In the genomic region with DNA sequence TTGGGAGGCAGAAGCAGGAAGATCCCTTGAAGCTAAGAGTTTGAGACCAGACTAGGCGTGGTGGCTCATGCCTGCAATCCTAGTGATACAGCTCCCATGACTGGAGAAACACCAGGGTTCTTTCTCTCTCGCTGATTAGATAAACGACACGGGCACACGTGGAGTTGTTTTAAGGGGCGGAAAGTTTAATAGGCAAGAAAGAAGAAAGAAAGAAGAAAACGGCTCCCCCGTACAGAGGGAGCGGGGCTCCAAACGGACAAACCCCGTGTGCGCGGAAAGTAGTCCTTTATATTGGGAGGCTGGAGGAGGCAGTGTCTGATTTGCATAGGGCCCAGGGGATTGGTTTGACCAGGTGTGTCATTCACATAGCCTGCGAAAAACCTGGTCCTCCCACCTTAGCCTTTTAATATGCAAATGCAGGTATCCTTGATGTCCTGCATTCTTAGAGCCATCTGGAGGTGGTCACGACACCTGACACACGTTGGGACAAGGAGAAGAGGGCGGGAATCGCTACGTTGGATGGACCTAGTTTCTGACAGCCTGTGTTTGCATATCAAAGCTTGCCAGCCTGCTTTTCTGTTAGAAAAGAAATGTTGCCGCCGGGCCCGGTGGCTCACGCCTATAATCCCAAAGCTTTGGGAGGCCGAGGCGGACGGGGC, we compare ENCODE assay signal across 12 cellular contexts. TPM values are rescaled to one million over a fixed set of nuclear protein-coding genes. Genes with fewer than 3 reads are reported as not detected.
DNase-seq lines count a peak whose midpoint lies in the region; ATAC-seq, FAIRE-seq and TF ChIP-seq lines count a peak whose summit lies in the region.
"Had no signal": no experiment of that assay in that cellular context is flagged by ENCODE, and none has a peak within 500 bp of the region (broad histone marks: within the 10 kb centered on the region; RNA-seq: fewer than 3 reads in every experiment).

No MANE protein-coding gene starts in this region.

- WGBS in HepG2 (ENCODE audit: low lambda C conversion rate): 9% methylated on average over 26 of the region's 26 CpGs

- H3K79me2 ChIP-seq in HepG2 (ENCODE audit: insufficient read depth, low read length): no peaks in the 10 kb centered on the region

- peaks cover 7 to 17% of the 10 kb centered on the region in 2 donors for H3K27me3 ChIP-seq in duodenal mucosa (ENCODE audit: control insufficient read depth in 1 of 2, insufficient read depth in 2 of 2, low read length in 2 of 2)
- peaks cover 1 to 38% of the 10 kb centered on the region in 2 experiments; a peak in 4 of 5 replicates for H3K27me3 ChIP-seq in HepG2 (ENCODE audit: control insufficient read depth in 1 of 2, insufficient read depth in 2 of 2, low read length in 2 of 2)

- no peak overlapping the region for H3K9ac ChIP-seq in duodenal mucosa (ENCODE audit: low read depth in 1 of 2, low read length in 2 of 2)
- H3K9ac ChIP-seq in HepG2 (ENCODE audit: insufficient read depth, low read depth, low read length): no peak overlapping the region

- TF ChIP-seq CTCF in HepG2 (CRISPR knock-in tag; IDR thresholded peaks at IDR 0.05) (no peak), omental fat pad (IDR thresholded peaks at IDR 0.05) (no peak)

- no peaks in the 10 kb centered on the region for H3K4me1 ChIP-seq in duodenal mucosa (ENCODE audit: control insufficient read depth in 1 of 2, insufficient read depth in 2 of 2, low read length in 2 of 2)
- peaks cover 10% of the 10 kb centered on the region; the same call in 1 of the 2 replicates for H3K4me1 ChIP-seq in HepG2 (ENCODE audit: insufficient read depth, low read length)
- H3K4me1 ChIP-seq: sigmoid colon had no signal

- TF ChIP-seq RAD21 in HepG2 (CRISPR knock-in tag; IDR thresholded peaks at IDR 0.05): no peak

- peak overlapping the region; percentile 40 for H3K4me2 ChIP-seq in HepG2 (ENCODE audit: low read depth, low read length)

- intact Hi-C loops in HepG2 (cut with micrococcal nuclease; ENCODE audit: unreplicated experiment): no loop called here

- H3K36me3 ChIP-seq in duodenal mucosa (ENCODE audit: control insufficient read depth in 1 of 2, insufficient read depth in 2 of 2, low read length in 2 of 2) (no peaks in the 10 kb centered on the region), HepG2 (replicated peaks in 1 of 2; ENCODE audit: control insufficient read depth in 1 of 2, insufficient read depth in 2 of 2, low read length in 2 of 2) (no peaks in the 10 kb centered on the region)
- H3K36me3 ChIP-seq: sigmoid colon, thoracic aorta had no signal

- no peak overlapping the region for H2AFZ ChIP-seq in HepG2 (ENCODE audit: low read length)

- CTCF ChIA-PET in HepG2 (lab: Yijun Ruan, JAX; ENCODE audit: low intra/inter-chr PET ratio, low total read pairs): no interaction called here

- POLR2A ChIA-PET in HepG2 (lab: Yijun Ruan, JAX): no interaction called here

- no peak overlapping the region for H3K27ac ChIP-seq in duodenal mucosa (ENCODE audit: low read depth, low read length)
- no peak overlapping the region for H3K27ac ChIP-seq in HepG2 (ENCODE audit: extremely low read length, insufficient read depth, low read length)
- H3K27ac ChIP-seq: sigmoid colon, thoracic aorta had no signal

- in situ Hi-C loops in HepG2 (cut with HindIII; ENCODE audit: extremely low pct_ligation_motif_present, low pct_unique_long_range_greater_than_20kb): no loop called here

- H3K4me3 ChIP-seq in duodenal mucosa (ENCODE audit: low read depth in 1 of 2, low read length in 2 of 2) (peak overlapping the region; percentile 21 to 22), HepG2 (replicated peaks in 1 of 3; ENCODE audit: insufficient read depth in 1 of 3, low read depth in 2 of 3, low read length in 3 of 3) (peak overlapping the region in 1 of 3 experiments; percentile 3; a peak in 1 of 6 replicates)
- H3K4me3 ChIP-seq: lung, sigmoid colon, thoracic aorta had no signal

- ATAC-seq in HepG2: peak; percentile 77
- no peak for ATAC-seq in HG03139 (IDR thresholded peaks at IDR 0.05; ENCODE audit: unreplicated experiment)
- no peak for ATAC-seq in omental fat pad (ENCODE audit: low FRiP score)

- H3K9me3 ChIP-seq in duodenal mucosa (ENCODE audit: control insufficient read depth in 1 of 2, low read length in 2 of 2): no peaks in the 10 kb centered on the region
- no peaks in the 10 kb centered on the region for H3K9me3 ChIP-seq in HepG2 (ENCODE audit: low read length)
- H3K9me3 ChIP-seq: sigmoid colon, thoracic aorta had no signal

- H4K20me1 ChIP-seq in HepG2 (ENCODE audit: insufficient read depth, low read length): no peaks in the 10 kb centered on the region

- no peak for TF ChIP-seq POLR2A in HepG2 (IDR thresholded peaks at IDR 0.05; ENCODE audit: insufficient read depth in 1 of 2, low read depth in 2 of 2, low read length in 2 of 2)

- peak; percentile 38 for DNase-seq in COR-L47 (lab: John Stamatoyannopoulos, UW)
- peak; percentile 59 for DNase-seq in NCI-H146 treated with DMSO at 0.1 percent for 48 hours (lab: John Stamatoyannopoulos, UW; ENCODE audit: unreplicated experiment)
- DNase-seq in HepG2 (ENCODE audit: low spot score): no peak
- no peak for DNase-seq in activated CD4-positive, alpha-beta T cell treated with anti-CD3 and anti-CD28 coated beads, Interleukin-2, amount 50 U/mL, for 4 hours
- no peak for DNase-seq in omental fat pad (ENCODE audit: low spot score)
- DNase-seq in mucosa of gallbladder (ENCODE audit: low spot score): no peak
- DNase-seq: sigmoid colon had no signal

- BruUV-seq in HepG2 (replicated peaks; lab: Mats Ljungman, UMichigan): no TSS peak

- TF ChIP-seq EP300 in HepG2 (IDR thresholded peaks at IDR 0.05; ENCODE audit: low read depth in 2 of 2, low read length in 2 of 2) (no peak), HepG2 (CRISPR knock-in tag; IDR thresholded peaks at IDR 0.05; ENCODE audit: borderline replicate concordance) (no peak)

- no peak for FAIRE-seq in HepG2 (lab: Jason Lieb, UNC)

RNA-seq across cellular contexts. Expression of a gene that starts 12.0 kb away (rescaled TPM):
- not detected in 2 replicates for total RNA-seq in HepG2 (2016; rRNA removed; fragmentation: Illumina TruSeq; extraction: Trizol)
- not detected in 2 replicates for total RNA-seq in HepG2 (2016; cell fraction: cytosol; rRNA removed; fragmentation: Illumina TruSeq; extraction: Trizol; ENCODE audit: low read depth)
- total RNA-seq in HepG2 (2016; cell fraction: insoluble cytoplasmic fraction; rRNA removed; fragmentation: Illumina TruSeq; extraction: Trizol): not detected in 2 replicates
- total RNA-seq in HepG2 (2016; cell fraction: membrane; rRNA removed; fragmentation: Illumina TruSeq; extraction: Trizol): not detected in 2 replicates
- not detected in 2 replicates for total RNA-seq in HepG2 (2016; cell fraction: nucleus; rRNA removed; fragmentation: Illumina TruSeq; extraction: Trizol)
- polyA plus RNA-seq in HepG2 (2011; rRNA removed): not detected in 2 replicates
- polyA plus RNA-seq in HepG2 (2011; cell fraction: cytosol; rRNA removed): not detected in 2 replicates
- not detected in 2 replicates for polyA plus RNA-seq in HepG2 (2011; cell fraction: nucleus; rRNA removed)
- not detected in 2 replicates for polyA plus RNA-seq in HepG2 (2012)
- not detected in 2 replicates for polyA plus RNA-seq in HepG2 (2016; cell fraction: cytosol; fragmentation: Illumina TruSeq; extraction: Trizol; ENCODE audit: low read depth)
- polyA plus RNA-seq in HepG2 (2016; cell fraction: insoluble cytoplasmic fraction; fragmentation: Illumina TruSeq; extraction: Trizol; ENCODE audit: low read depth): not detected in 2 replicates
- polyA plus RNA-seq in HepG2 (2016; cell fraction: membrane; fragmentation: Illumina TruSeq; extraction: Trizol; ENCODE audit: low read depth): not detected in 2 replicates
- polyA plus RNA-seq in HepG2 (2016; cell fraction: nucleus; fragmentation: Illumina TruSeq; extraction: Trizol; ENCODE audit: insufficient read depth, low read depth): not detected in 2 replicates
- not detected in 2 replicates for polyA minus RNA-seq in HepG2 (2011; rRNA and poly(A)+ RNA removed; ENCODE audit: low replicate concordance)
- polyA minus RNA-seq in HepG2 (2011; cell fraction: cytosol; rRNA and poly(A)+ RNA removed): not detected in 2 replicates
- polyA minus RNA-seq in HepG2 (2011; cell fraction: nucleus; rRNA and poly(A)+ RNA removed): not detected in 2 replicates
- not detected for total RNA-seq in omental fat pad
- not detected for total RNA-seq in mucosa of gallbladder
- total RNA-seq: Daoy, lung, sigmoid colon, thoracic aorta had no signal
- polyA plus RNA-seq: lung, sigmoid colon had no signal

RNA-seq across cellular contexts. Expression of a gene that starts 16.5 kb away (rescaled TPM):
- total RNA-seq in HepG2 (2016; rRNA removed; fragmentation: Illumina TruSeq; extraction: Trizol): not detected in 2 replicates
- not detected in 2 replicates for total RNA-seq in HepG2 (2016; cell fraction: cytosol; rRNA removed; fragmentation: Illumina TruSeq; extraction: Trizol; ENCODE audit: low read depth)
- not detected in 2 replicates for total RNA-seq in HepG2 (2016; cell fraction: insoluble cytoplasmic fraction; rRNA removed; fragmentation: Illumina TruSeq; extraction: Trizol)
- not detected in 2 replicates for total RNA-seq in HepG2 (2016; cell fraction: membrane; rRNA removed; fragmentation: Illumina TruSeq; extraction: Trizol)
- total RNA-seq in HepG2 (2016; cell fraction: nucleus; rRNA removed; fragmentation: Illumina TruSeq; extraction: Trizol): not detected in 2 replicates
- not detected in 2 replicates for polyA plus RNA-seq in HepG2 (2011; rRNA removed)
- not detected in 2 replicates for polyA plus RNA-seq in HepG2 (2011; cell fraction: cytosol; rRNA removed)
- not detected in 2 replicates for polyA plus RNA-seq in HepG2 (2011; cell fraction: nucleus; rRNA removed)
- not detected in 2 replicates for polyA plus RNA-seq in HepG2 (2012)
- polyA plus RNA-seq in HepG2 (2016; cell fraction: cytosol; fragmentation: Illumina TruSeq; extraction: Trizol; ENCODE audit: low read depth): not detected in 2 replicates
- polyA plus RNA-seq in HepG2 (2016; cell fraction: insoluble cytoplasmic fraction; fragmentation: Illumina TruSeq; extraction: Trizol; ENCODE audit: low read depth): not detected in 2 replicates
- not detected in 2 replicates for polyA plus RNA-seq in HepG2 (2016; cell fraction: membrane; fragmentation: Illumina TruSeq; extraction: Trizol; ENCODE audit: low read depth)
- polyA plus RNA-seq in HepG2 (2016; cell fraction: nucleus; fragmentation: Illumina TruSeq; extraction: Trizol; ENCODE audit: insufficient read depth, low read depth): not detected in 2 replicates
- not detected in 2 replicates for polyA minus RNA-seq in HepG2 (2011; rRNA and poly(A)+ RNA removed; ENCODE audit: low replicate concordance)
- polyA minus RNA-seq in HepG2 (2011; cell fraction: cytosol; rRNA and poly(A)+ RNA removed): not detected in 2 replicates
- not detected in 2 replicates for polyA minus RNA-seq in HepG2 (2011; cell fraction: nucleus; rRNA and poly(A)+ RNA removed)
- total RNA-seq in omental fat pad: not detected
- total RNA-seq in mucosa of gallbladder: 0.49 TPM
- total RNA-seq: Daoy, lung, sigmoid colon, thoracic aorta had no signal
- polyA plus RNA-seq: lung, sigmoid colon had no signal

RNA-seq across cellular contexts. Expression of a gene that starts 27.5 kb away (rescaled TPM):
- total RNA-seq in HepG2 (2016; rRNA removed; fragmentation: Illumina TruSeq; extraction: Trizol): not detected in 2 replicates
- total RNA-seq in HepG2 (2016; cell fraction: cytosol; rRNA removed; fragmentation: Illumina TruSeq; extraction: Trizol; ENCODE audit: low read depth): not detected in 2 replicates
- total RNA-seq in HepG2 (2016; cell fraction: insoluble cytoplasmic fraction; rRNA removed; fragmentation: Illumina TruSeq; extraction: Trizol): 0.17 TPM in 1 of 2 replicates, not detected in the other
- total RNA-seq in HepG2 (2016; cell fraction: membrane; rRNA removed; fragmentation: Illumina TruSeq; extraction: Trizol): not detected in 2 replicates
- total RNA-seq in HepG2 (2016; cell fraction: nucleus; rRNA removed; fragmentation: Illumina TruSeq; extraction: Trizol): not detected in 2 replicates
- 1.3 and 1.4 TPM in 2 replicates for polyA plus RNA-seq in HepG2 (2011; rRNA removed)
- 0.71 and 1.0 TPM in 2 replicates for polyA plus RNA-seq in HepG2 (2011; cell fraction: cytosol; rRNA removed)
- 4.4 and 4.7 TPM in 2 replicates for polyA plus RNA-seq in HepG2 (2011; cell fraction: nucleus; rRNA removed)
- 0.15 and 0.76 TPM in 2 replicates for polyA plus RNA-seq in HepG2 (2012)
- polyA plus RNA-seq in HepG2 (2016; cell fraction: cytosol; fragmentation: Illumina TruSeq; extraction: Trizol; ENCODE audit: low read depth): 0.15 TPM in 1 of 2 replicates, not detected in the other
- polyA plus RNA-seq in HepG2 (2016; cell fraction: insoluble cytoplasmic fraction; fragmentation: Illumina TruSeq; extraction: Trizol; ENCODE audit: low read depth): not detected in 2 replicates
- polyA plus RNA-seq in HepG2 (2016; cell fraction: membrane; fragmentation: Illumina TruSeq; extraction: Trizol; ENCODE audit: low read depth): not detected in 2 replicates
- polyA plus RNA-seq in HepG2 (2016; cell fraction: nucleus; fragmentation: Illumina TruSeq; extraction: Trizol; ENCODE audit: insufficient read depth, low read depth): 0.47 TPM in 1 of 2 replicates, not detected in the other
- polyA minus RNA-seq in HepG2 (2011; rRNA and poly(A)+ RNA removed; ENCODE audit: low replicate concordance): 0.21 and 0.38 TPM in 2 replicates
- not detected in 2 replicates for polyA minus RNA-seq in HepG2 (2011; cell fraction: cytosol; rRNA and poly(A)+ RNA removed)
- polyA minus RNA-seq in HepG2 (2011; cell fraction: nucleus; rRNA and poly(A)+ RNA removed): 1.2 TPM in 1 of 2 replicates, not detected in the other
- 1 to 10 TPM in 2 of 4 donors, under 1 TPM in 1, not detected in 1; 0.69 to 3.2 (median 1.2) TPM for total RNA-seq in omental fat pad
- 1.1 TPM for total RNA-seq in mucosa of gallbladder
- total RNA-seq: thoracic aorta had no signal

RNA-seq across cellular contexts. Expression of a gene that starts 32.8 kb away (rescaled TPM):
- total RNA-seq in HepG2 (2016; rRNA removed; fragmentation: Illumina TruSeq; extraction: Trizol): not detected in 2 replicates
- not detected in 2 replicates for total RNA-seq in HepG2 (2016; cell fraction: cytosol; rRNA removed; fragmentation: Illumina TruSeq; extraction: Trizol; ENCODE audit: low read depth)
- not detected in 2 replicates for total RNA-seq in HepG2 (2016; cell fraction: insoluble cytoplasmic fraction; rRNA removed; fragmentation: Illumina TruSeq; extraction: Trizol)
- not detected in 2 replicates for total RNA-seq in HepG2 (2016; cell fraction: membrane; rRNA removed; fragmentation: Illumina TruSeq; extraction: Trizol)
- total RNA-seq in HepG2 (2016; cell fraction: nucleus; rRNA removed; fragmentation: Illumina TruSeq; extraction: Trizol): not detected in 2 replicates
- polyA plus RNA-seq in HepG2 (2011; rRNA removed): 0.20 TPM in 1 of 2 replicates, not detected in the other
- not detected in 2 replicates for polyA plus RNA-seq in HepG2 (2011; cell fraction: cytosol; rRNA removed)
- polyA plus RNA-seq in HepG2 (2011; cell fraction: nucleus; rRNA removed): not detected in 2 replicates
- polyA plus RNA-seq in HepG2 (2012): not detected in 2 replicates
- not detected in 2 replicates for polyA plus RNA-seq in HepG2 (2016; cell fraction: cytosol; fragmentation: Illumina TruSeq; extraction: Trizol; ENCODE audit: low read depth)
- polyA plus RNA-seq in HepG2 (2016; cell fraction: insoluble cytoplasmic fraction; fragmentation: Illumina TruSeq; extraction: Trizol; ENCODE audit: low read depth): not detected in 2 replicates
- polyA plus RNA-seq in HepG2 (2016; cell fraction: membrane; fragmentation: Illumina TruSeq; extraction: Trizol; ENCODE audit: low read depth): not detected in 2 replicates
- polyA plus RNA-seq in HepG2 (2016; cell fraction: nucleus; fragmentation: Illumina TruSeq; extraction: Trizol; ENCODE audit: insufficient read depth, low read depth): not detected in 2 replicates
- not detected in 2 replicates for polyA minus RNA-seq in HepG2 (2011; rRNA and poly(A)+ RNA removed; ENCODE audit: low replicate concordance)
- polyA minus RNA-seq in HepG2 (2011; cell fraction: cytosol; rRNA and poly(A)+ RNA removed): not detected in 2 replicates
- polyA minus RNA-seq in HepG2 (2011; cell fraction: nucleus; rRNA and poly(A)+ RNA removed): not detected in 2 replicates
- total RNA-seq in omental fat pad: not detected
- 14.4 TPM for total RNA-seq in mucosa of gallbladder
- total RNA-seq: Daoy, sigmoid colon had no signal

RNA-seq across cellular contexts. Expression of a gene that starts 40.8 kb away (rescaled TPM):
- total RNA-seq in HepG2 (2016; rRNA removed; fragmentation: Illumina TruSeq; extraction: Trizol) (not detected in 2 replicates), omental fat pad (not detected), mucosa of gallbladder (0.69 TPM)
- not detected in 2 replicates for total RNA-seq in HepG2 (2016; cell fraction: cytosol; rRNA removed; fragmentation: Illumina TruSeq; extraction: Trizol; ENCODE audit: low read depth)
- total RNA-seq in HepG2 (2016; cell fraction: insoluble cytoplasmic fraction; rRNA removed; fragmentation: Illumina TruSeq; extraction: Trizol): not detected in 2 replicates
- not detected in 2 replicates for total RNA-seq in HepG2 (2016; cell fraction: membrane; rRNA removed; fragmentation: Illumina TruSeq; extraction: Trizol)
- not detected in 2 replicates for total RNA-seq in HepG2 (2016; cell fraction: nucleus; rRNA removed; fragmentation: Illumina TruSeq; extraction: Trizol)
- polyA plus RNA-seq in HepG2 (2011; rRNA removed): 0.03 TPM in 1 of 2 replicates, not detected in the other
- 0.07 TPM in 1 of 2 replicates, not detected in the other for polyA plus RNA-seq in HepG2 (2011; cell fraction: cytosol; rRNA removed)
- polyA plus RNA-seq in HepG2 (2011; cell fraction: nucleus; rRNA removed): not detected in 2 replicates
- not detected in 2 replicates for polyA plus RNA-seq in HepG2 (2012)
- not detected in 2 replicates for polyA plus RNA-seq in HepG2 (2016; cell fraction: cytosol; fragmentation: Illumina TruSeq; extraction: Trizol; ENCODE audit: low read depth)
- polyA plus RNA-seq in HepG2 (2016; cell fraction: insoluble cytoplasmic fraction; fragmentation: Illumina TruSeq; extraction: Trizol; ENCODE audit: low read depth): not detected in 2 replicates
- not detected in 2 replicates for polyA plus RNA-seq in HepG2 (2016; cell fraction: membrane; fragmentation: Illumina TruSeq; extraction: Trizol; ENCODE audit: low read depth)
- polyA plus RNA-seq in HepG2 (2016; cell fraction: nucleus; fragmentation: Illumina TruSeq; extraction: Trizol; ENCODE audit: insufficient read depth, low read depth): not detected in 2 replicates
- polyA minus RNA-seq in HepG2 (2011; rRNA and poly(A)+ RNA removed; ENCODE audit: low replicate concordance): 0.44 and 1.1 TPM in 2 replicates
- not detected in 2 replicates for polyA minus RNA-seq in HepG2 (2011; cell fraction: cytosol; rRNA and poly(A)+ RNA removed)
- polyA minus RNA-seq in HepG2 (2011; cell fraction: nucleus; rRNA and poly(A)+ RNA removed): 0.50 TPM in 1 of 2 replicates, not detected in the other
- total RNA-seq: Daoy, lung, thoracic aorta had no signal
- polyA plus RNA-seq: lung had no signal

Comparison
In these comparisons a context has a peak if more than half of its experiments do, and no peak if none do; other contexts are left out.
1. DNase-seq: peak in COR-L47 (single experiment) and NCI-H146 treated with DMSO at 0.1 percent for 48 hours (single experiment); none in HepG2 (single experiment), activated CD4-positive, alpha-beta T cell treated with anti-CD3 and anti-CD28 coated beads, Interleukin-2, amount 50 U/mL, for 4 hours (0 of 2), omental fat pad (single experiment) and mucosa of gallbladder (single experiment).